14 cellular contexts compared by ENCODE assay signal in the genomic region with DNA sequence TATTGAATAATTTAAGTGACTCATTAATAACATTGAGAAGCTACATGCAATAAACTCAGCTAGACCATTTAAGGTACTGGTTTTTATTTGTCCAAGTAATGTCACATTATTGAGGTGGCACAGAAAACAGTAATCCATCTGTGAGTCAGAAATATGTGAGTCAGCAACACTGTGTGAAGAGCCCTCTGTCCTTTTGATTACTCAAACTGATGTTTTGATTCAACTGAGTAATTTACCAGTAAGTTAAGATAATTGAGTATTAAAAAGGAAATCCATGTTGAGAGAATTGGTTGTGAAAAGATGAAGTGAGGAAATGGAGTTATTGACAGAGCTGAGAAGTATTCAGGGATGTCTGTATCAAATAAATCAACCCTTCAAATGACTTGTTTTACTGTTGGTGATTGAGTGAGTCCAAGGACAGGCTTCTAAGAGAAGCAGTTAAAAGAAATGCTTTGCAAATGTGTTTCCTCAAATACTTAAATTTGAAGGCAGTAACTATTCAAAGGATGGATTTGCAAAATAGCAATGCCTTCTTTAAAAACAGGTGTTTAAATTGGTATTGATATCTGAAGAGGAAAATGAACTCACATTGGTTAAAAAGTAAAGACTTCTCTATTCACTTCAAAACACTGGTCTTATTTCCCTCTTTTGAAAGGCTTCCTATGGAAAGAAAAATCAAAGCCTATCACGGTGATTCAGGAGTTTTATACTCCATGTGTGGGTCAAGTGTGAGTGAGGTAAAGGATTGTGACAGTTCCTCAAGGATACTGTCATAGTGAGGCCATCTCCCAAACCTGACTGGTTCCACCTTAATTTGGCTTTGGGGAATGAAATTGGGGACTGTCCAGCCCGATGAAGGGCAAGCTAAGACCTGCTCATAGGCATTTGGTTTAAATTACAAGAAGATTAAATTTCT.
DNase-seq lines count a peak whose midpoint lies in the region; ATAC-seq and TF ChIP-seq lines count a peak whose summit lies in the region.
"Had no signal": no experiment of that assay in that cellular context is flagged by ENCODE, and none has a peak within 500 bp of the region (broad histone marks: within the 10 kb centered on the region; RNA-seq: fewer than 3 reads in every experiment).

No MANE protein-coding gene starts in this region.

- no peaks in the 10 kb centered on the region for H3K36me3 Mint-ChIP-seq in activated CD8-positive, alpha-beta memory T cell treated with anti-CD3 and anti-CD28 coated beads, Interleukin-2, amount 10 ng/mL, durations not matched to agents 7 days and 5 days
- H3K36me3 Mint-ChIP-seq in glutamatergic neuron (ENCODE audit: unreplicated experiment): no peaks in the 10 kb centered on the region

- peaks cover 3% of the 10 kb centered on the region for H3K4me1 Mint-ChIP-seq in activated CD8-positive, alpha-beta memory T cell treated with anti-CD3 and anti-CD28 coated beads, Interleukin-2, amount 10 ng/mL, durations not matched to agents 7 days and 5 days
- peaks cover 16% of the 10 kb centered on the region for H3K4me1 Mint-ChIP-seq in glutamatergic neuron (ENCODE audit: low read depth, unreplicated experiment)

- peaks cover 16% of the 10 kb centered on the region for H3K27me3 Mint-ChIP-seq in activated CD8-positive, alpha-beta memory T cell treated with anti-CD3 and anti-CD28 coated beads, Interleukin-2, amount 10 ng/mL, durations not matched to agents 7 days and 5 days
- peaks cover under 1% of the 10 kb centered on the region for H3K27me3 Mint-ChIP-seq in glutamatergic neuron (ENCODE audit: unreplicated experiment)

- intact Hi-C loops in breast epithelium (cut with DNase I; ENCODE audit: low total_unique reads): no loop called here
- intact Hi-C loops in sciatic nerve (cut with DNase I): no loop called here

- no peak for TF ChIP-seq POLR2A in breast epithelium (IDR thresholded peaks at IDR 0.05)

- no peak overlapping the region for H3K27ac Mint-ChIP-seq in activated CD8-positive, alpha-beta memory T cell treated with anti-CD3 and anti-CD28 coated beads, Interleukin-2, amount 10 ng/mL, durations not matched to agents 7 days and 5 days
- H3K27ac Mint-ChIP-seq in glutamatergic neuron (ENCODE audit: unreplicated experiment): no peak overlapping the region

- DNase-seq in activated CD8-positive, alpha-beta memory T cell treated with anti-CD3 and anti-CD28 coated beads, Interleukin-2, amount 10 ng/mL, durations not matched to agents 7 days and 5 days: no peak
- no peak for DNase-seq in activated CD8-positive, alpha-beta memory T cell treated with anti-CD3 and anti-CD28 coated beads, Interleukin-2, amount 50 U/mL, for 48 hours
- DNase-seq in M059J (ENCODE audit: low read depth) (peak; percentile 84), breast epithelium (ENCODE audit: low spot score in 2 of 2) (no peak), renal cortical epithelial cell (ENCODE audit: low read depth) (peak; percentile 93), dedifferentiated amniotic fluid mesenchymal stem cell (ENCODE audit: extremely low spot score) (no peak), glutamatergic neuron (no peak), sciatic nerve (ENCODE audit: low spot score) (no peak)
- DNase-seq: AML-193, colonic mucosa, head of caudate nucleus, NCI-H2081 had no signal

- H3K9me3 ChIP-seq in breast epithelium: no peaks in the 10 kb centered on the region
- H3K9me3 ChIP-seq: colonic mucosa had no signal

- H3K4me3 Mint-ChIP-seq in activated CD8-positive, alpha-beta memory T cell treated with anti-CD3 and anti-CD28 coated beads, Interleukin-2, amount 10 ng/mL, durations not matched to agents 7 days and 5 days: no peak overlapping the region
- no peak overlapping the region for H3K4me3 Mint-ChIP-seq in glutamatergic neuron (ENCODE audit: unreplicated experiment)

- no peaks in the 10 kb centered on the region for H3K9me3 Mint-ChIP-seq in activated CD8-positive, alpha-beta memory T cell treated with anti-CD3 and anti-CD28 coated beads, Interleukin-2, amount 10 ng/mL, durations not matched to agents 7 days and 5 days (ENCODE audit: low read depth)
- peaks cover under 1% of the 10 kb centered on the region for H3K9me3 Mint-ChIP-seq in glutamatergic neuron (ENCODE audit: unreplicated experiment)

- H3K27me3 ChIP-seq in breast epithelium: no peaks in the 10 kb centered on the region
- H3K27me3 ChIP-seq: colonic mucosa had no signal

- H3K36me3 ChIP-seq in breast epithelium: no peaks in the 10 kb centered on the region
- H3K36me3 ChIP-seq: colonic mucosa had no signal

- H3K27ac ChIP-seq in breast epithelium: peak overlapping the region; percentile 20 to 65
- H3K27ac ChIP-seq: colonic mucosa, VCaP had no signal

- no peaks in the 10 kb centered on the region for H3K4me1 ChIP-seq in breast epithelium
- H3K4me1 ChIP-seq: colonic mucosa had no signal

- TF ChIP-seq CTCF in breast epithelium (IDR thresholded peaks at IDR 0.05) (no peak), glutamatergic neuron (IDR thresholded peaks at IDR 0.05; ENCODE audit: partially characterized antibody, unreplicated experiment) (no peak)

- peak; percentile 39 for ATAC-seq in activated CD8-positive, alpha-beta memory T cell treated with anti-CD3 and anti-CD28 coated beads, Interleukin-2, amount 10 ng/mL, durations not matched to agents 7 days and 5 days
- no peak for ATAC-seq in sciatic nerve
- ATAC-seq: K562 had no signal

- CTCF ChIA-PET in activated CD8-positive, alpha-beta memory T cell treated with anti-CD3 and anti-CD28 coated beads, Interleukin-2, amount 10 ng/mL, durations not matched to agents 7 days and 5 days (lab: Charles Lee): interaction anchor here (1.6 kb wide), 1 partner anchor 11 kb away, joined by 11 read pairs; no protein-coding TSS in a partner anchor

- no peak overlapping the region for H3K4me3 ChIP-seq in breast epithelium
- H3K4me3 ChIP-seq: colonic mucosa, K562 had no signal

Comparison
In these comparisons a context has a peak if more than half of its experiments do, and no peak if none do; other contexts are left out.
1. DNase-seq: peak in M059J (single experiment) and renal cortical epithelial cell (single experiment); none in activated CD8-positive, alpha-beta memory T cell treated with anti-CD3 and anti-CD28 coated beads, Interleukin-2, amount 10 ng/mL, durations not matched to agents 7 days and 5 days (single experiment), activated CD8-positive, alpha-beta memory T cell treated with anti-CD3 and anti-CD28 coated beads, Interleukin-2, amount 50 U/mL, for 48 hours (single experiment), breast epithelium (0 of 2), dedifferentiated amniotic fluid mesenchymal stem cell (single experiment), glutamatergic neuron (single experiment) and sciatic nerve (single experiment).